8 cellular contexts compared by ENCODE assay signal in genomic region chr19:56080669-56081401, GRCh38. TPM values are rescaled to one million over a fixed set of nuclear protein-coding genes. Genes with fewer than 3 reads are reported as not detected.
DNase-seq lines count a peak whose midpoint lies in the region; ATAC-seq and TF ChIP-seq lines count a peak whose summit lies in the region.

No MANE protein-coding gene starts in this region.

- H3K4me1 ChIP-seq in Karpas-422 (ENCODE audit: low read length) (peaks cover 15% of the 10 kb centered on the region), left ventricle myocardium inferior (peaks cover 13% of the 10 kb centered on the region), psoas muscle (peaks cover 7% of the 10 kb centered on the region), upper lobe of right lung (peaks cover 7% of the 10 kb centered on the region)

- H3K36me3 ChIP-seq in Karpas-422 (ENCODE audit: insufficient read depth, low read length) (no peaks in the 10 kb centered on the region), left ventricle myocardium inferior (no peaks in the 10 kb centered on the region), psoas muscle (ENCODE audit: insufficient read depth in 1 of 2, low read depth in 1 of 2) (no peaks in the 10 kb centered on the region), upper lobe of right lung (no peaks in the 10 kb centered on the region)

- no peak overlapping the region for H2AFZ ChIP-seq in Karpas-422 (ENCODE audit: low read length)

- H3K4me3 ChIP-seq in Karpas-422 (ENCODE audit: low read length) (peak overlapping the region; percentile 70), left ventricle myocardium inferior (peak overlapping the region; percentile 68), psoas muscle (peak overlapping the region; percentile 56), upper lobe of right lung (peak overlapping the region; percentile 50)

- no peaks in the 10 kb centered on the region for H3K9me2 ChIP-seq in Karpas-422 (replicated peaks; ENCODE audit: insufficient read depth, low read length)

- peak; percentile 67 for ATAC-seq in GM21529 (IDR thresholded peaks at IDR 0.05; ENCODE audit: unreplicated experiment)
- peak; percentile 59 to 75 (median 64) for ATAC-seq in psoas muscle
- ATAC-seq in upper lobe of right lung, result peak; percentile 91

- no peak overlapping the region; the same call in 1 of the 2 replicates for H3K27ac ChIP-seq in Karpas-422 (ENCODE audit: low read length)
- peak overlapping the region; percentile 61 for H3K27ac ChIP-seq in left ventricle myocardium inferior (replicated peaks)
- no peak overlapping the region for H3K27ac ChIP-seq in psoas muscle
- H3K27ac ChIP-seq in upper lobe of right lung, result peak overlapping the region; percentile 51

- DNase-seq in COR-L47 (lab: John Stamatoyannopoulos, UW), result peak; percentile 68
- DNase-seq in Karpas-422, result peak; percentile 98
- peak; percentile 3 for DNase-seq in SKM-1 (lab: John Stamatoyannopoulos, UW; ENCODE audit: unreplicated experiment)
- DNase-seq in activated naive CD8-positive, alpha-beta T cell treated with anti-CD3 and anti-CD28 coated beads, Interleukin-2, amount 50 U/mL, for 16 hours (ENCODE audit: low read depth, low spot score), result peak; percentile 40
- peak; percentile 85 for DNase-seq in left ventricle myocardium inferior
- peak; percentile 82 for DNase-seq in psoas muscle
- DNase-seq in upper lobe of right lung, result peak; percentile 90

- H3K27me3 ChIP-seq in Karpas-422 (ENCODE audit: low read length) (no peaks in the 10 kb centered on the region), left ventricle myocardium inferior (ENCODE audit: low read depth) (no peaks in the 10 kb centered on the region), psoas muscle (ENCODE audit: insufficient read depth in 3 of 3, low read length in 2 of 3) (no peaks in the 10 kb centered on the region), upper lobe of right lung (no peaks in the 10 kb centered on the region)

- H4K20me1 ChIP-seq in Karpas-422 (ENCODE audit: insufficient read depth, low read depth, low read length), result peaks cover 35% of the 10 kb centered on the region

- H3K9ac ChIP-seq in Karpas-422 (ENCODE audit: low read length), result peak overlapping the region; percentile 66

- no peaks in the 10 kb centered on the region for H3K79me2 ChIP-seq in Karpas-422 (ENCODE audit: low read length)

- 5 to 6% (median 5%) methylated on average over 34 to 36 of the region's 36 CpGs for WGBS in psoas muscle, 3 donors

- peak overlapping the region; percentile 96 for H3K4me2 ChIP-seq in Karpas-422 (ENCODE audit: low read depth, low read length, poor library complexity, severe bottlenecking)

- intact Hi-C loops in left ventricle myocardium inferior (cut with micrococcal nuclease) (no loop called here), psoas muscle (cut with DNase I) (no loop called here), upper lobe of right lung (cut with DNase I) (no loop called here)

- no peaks in the 10 kb centered on the region for H3K9me3 ChIP-seq in Karpas-422 (ENCODE audit: low read length)
- H3K9me3 ChIP-seq in left ventricle myocardium inferior (replicated peaks), result no peaks in the 10 kb centered on the region
- no peaks in the 10 kb centered on the region for H3K9me3 ChIP-seq in psoas muscle
- H3K9me3 ChIP-seq in upper lobe of right lung, result no peaks in the 10 kb centered on the region

- TF ChIP-seq CTCF in left ventricle myocardium inferior (IDR thresholded peaks at IDR 0.05; ENCODE audit: borderline replicate concordance) (peak; percentile 64), psoas muscle (IDR thresholded peaks at IDR 0.05) (peak; percentile 39), upper lobe of right lung (IDR thresholded peaks at IDR 0.05) (peak; percentile 52)

RNA-seq across cellular contexts. Expression of gene ZNF787, which starts 40.3 kb away (rescaled TPM):
- 26.2 and 103 TPM in 2 replicates for total RNA-seq in Karpas-422 (2014; rRNA removed; shearing (Covaris generic); ENCODE audit: low replicate concordance)
- total RNA-seq in left ventricle myocardium inferior (31.8 TPM), psoas muscle (10 to 100 TPM; 33.3 to 62.7 (median 54.2) TPM), upper lobe of right lung (40.7 TPM)
- 10 to 100 TPM; 27.3 to 56.6 (median 49.1) TPM for polyA plus RNA-seq in psoas muscle

Comparison
In these comparisons a context has a peak if more than half of its experiments do, and no peak if none do; other contexts are left out.
1. DNase-seq: peak in every context shown above with its lines; median percentile 98 in Karpas-422; 90 in upper lobe of right lung; 85 in left ventricle myocardium inferior; 82 in psoas muscle; 68 in COR-L47; 40 in activated naive CD8-positive, alpha-beta T cell treated with anti-CD3 and anti-CD28 coated beads, Interleukin-2, amount 50 U/mL, for 16 hours; 3 in SKM-1.
2. H3K27ac ChIP-seq: peak in left ventricle myocardium inferior (single experiment) and upper lobe of right lung (single experiment); none in Karpas-422 (single experiment) and psoas muscle (single experiment).
3. Peak in every context shown above with its lines, with median percentiles within 50 percentile points of each other: ATAC-seq, H3K4me3 ChIP-seq and CTCF ChIP-seq.